ENCODE assay signal across 11 cellular contexts in the genomic region with DNA sequence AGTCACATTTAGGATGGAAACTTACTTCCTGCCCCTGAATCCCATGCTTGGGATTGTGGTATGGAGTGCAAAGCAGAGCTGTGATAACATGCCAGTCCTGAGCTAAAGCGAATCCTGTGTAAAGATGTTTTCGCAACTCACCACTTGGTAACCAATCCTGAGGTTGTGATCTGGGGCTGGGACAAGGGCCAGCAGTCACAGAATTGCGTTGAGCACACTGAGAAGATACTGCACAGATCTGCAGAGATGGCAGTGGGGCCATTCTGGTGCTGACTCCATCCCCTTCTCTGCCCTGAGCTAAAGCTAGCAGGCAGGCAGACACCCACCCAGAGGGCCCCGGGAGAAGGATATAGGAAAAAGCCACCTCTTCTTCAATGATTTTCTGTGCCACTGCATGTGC.
DNase-seq lines count a peak whose midpoint lies in the region; ATAC-seq, FAIRE-seq and TF ChIP-seq lines count a peak whose summit lies in the region.
"Had no signal": no experiment of that assay in that cellular context is flagged by ENCODE, and none has a peak within 500 bp of the region (broad histone marks: within the 10 kb centered on the region; RNA-seq: fewer than 3 reads in every experiment).

No MANE protein-coding gene starts in this region.

- TF ChIP-seq CTCF in astrocyte (IDR thresholded peaks at IDR 0.05; ENCODE audit: insufficient read depth, low read depth, low read length) (no peak), heart left ventricle (IDR thresholded peaks at IDR 0.05) (no peak), pancreas (IDR thresholded peaks at IDR 0.05) (no peak)

- no peak for TF ChIP-seq POLR2A in heart left ventricle (IDR thresholded peaks at IDR 0.05)

- H3K27me3 Mint-ChIP-seq in astrocyte (ENCODE audit: low read depth, unreplicated experiment), result no peaks in the 10 kb centered on the region
- H3K27me3 Mint-ChIP-seq: IgD-negative memory B cell had no signal

- H3K4me3 ChIP-seq in astrocyte (ENCODE audit: insufficient read depth, low read depth, low read length), result no peak overlapping the region
- no peak overlapping the region for H3K4me3 ChIP-seq in heart left ventricle
- no peak overlapping the region for H3K4me3 ChIP-seq in pancreas
- H3K4me3 ChIP-seq: BLaER1 had no signal

- FAIRE-seq in astrocyte (lab: Jason Lieb, UNC) (no peak), pancreas (lab: Jason Lieb, UNC) (no peak)

- peaks cover 9% of the 10 kb centered on the region for H4K20me1 ChIP-seq in astrocyte (ENCODE audit: insufficient read depth, low read length)

- no peak overlapping the region for H3K27ac Mint-ChIP-seq in astrocyte (ENCODE audit: unreplicated experiment)

- H3K9me3 ChIP-seq in astrocyte (ENCODE audit: insufficient read depth, low read depth, low read length) (no peaks in the 10 kb centered on the region), heart left ventricle (peaks cover 0 to 5% (median 0%) of the 10 kb centered on the region in 12 donors), pancreas (no peaks in the 10 kb centered on the region)

- DNase-seq in EH (ENCODE audit: low read depth), result peak; percentile 67
- DNase-seq in astrocyte (ENCODE audit: low read depth), result peak; percentile 16
- peak in 4 of 5 donors; percentile 38 to 59 (median 50) for DNase-seq in heart left ventricle
- no peak for DNase-seq in pancreas
- DNase-seq in stimulated activated CD8-positive, alpha-beta memory T cell treated with anti-CD3 and anti-CD28 coated beads, Interleukin-4, amount 100 ng/mL, for 48 hours, result no peak
- no peak for DNase-seq in SIG-M5 (lab: John Stamatoyannopoulos, UW)
- DNase-seq: NCI-H510A had no signal

- 8 to 29% (median 26%) methylated on average over 4 of the region's 4 CpGs for WGBS in heart left ventricle, 4 donors
- WGBS in pancreas, 2 donors, result 53 to 65% methylated on average over 4 of the region's 4 CpGs

- H3K9me3 Mint-ChIP-seq in astrocyte (ENCODE audit: unreplicated experiment), result no peaks in the 10 kb centered on the region

- H3K36me3 Mint-ChIP-seq in astrocyte (ENCODE audit: low read depth, unreplicated experiment), result peaks cover 14% of the 10 kb centered on the region

- H3K4me1 Mint-ChIP-seq in astrocyte (ENCODE audit: low read depth, unreplicated experiment), result peaks cover 17% of the 10 kb centered on the region

- H3K4me2 ChIP-seq in astrocyte (ENCODE audit: low read length), result no peak overlapping the region
- H3K4me2 ChIP-seq: BLaER1 had no signal

- no peak overlapping the region for H3K4me3 Mint-ChIP-seq in astrocyte (ENCODE audit: unreplicated experiment)
- H3K4me3 Mint-ChIP-seq: IgD-negative memory B cell had no signal

- H3K27ac ChIP-seq in astrocyte (ENCODE audit: low read depth, low read length) (no peak overlapping the region), heart left ventricle (peak overlapping the region in 11 of 12 donors; percentile 5 to 75 (median 38)), pancreas (no peak overlapping the region)
- H3K27ac ChIP-seq: BLaER1 had no signal

- no peaks in the 10 kb centered on the region for H3K79me2 ChIP-seq in astrocyte (ENCODE audit: insufficient read depth, low read length)

- no peak overlapping the region for H3K9ac ChIP-seq in astrocyte (ENCODE audit: low read length)
- H3K9ac ChIP-seq: BLaER1 had no signal

- ATAC-seq in heart left ventricle (peak; percentile 78 to 88 (median 81)), pancreas (peak in 3 of 4 donors; percentile 40 to 60 (median 43)), SK-N-SH treated with all-trans-retinoic acid at 6 μM for 48 hours (no peak), GM19324 (IDR thresholded peaks at IDR 0.05; ENCODE audit: low FRiP score, unreplicated experiment) (no peak)

- H3K4me1 ChIP-seq in astrocyte (ENCODE audit: insufficient read depth, low read length) (no peaks in the 10 kb centered on the region), heart left ventricle (peaks cover 0 to 62% (median 39%) of the 10 kb centered on the region in 12 donors), pancreas (peaks cover 13 to 33% (median 25%) of the 10 kb centered on the region in 3 donors)
- H3K4me1 ChIP-seq: BLaER1 had no signal

- no peak overlapping the region for H2AFZ ChIP-seq in astrocyte (ENCODE audit: low read depth, low read length)

- H3K27me3 ChIP-seq in astrocyte (ENCODE audit: insufficient read depth, low read length) (no peaks in the 10 kb centered on the region), heart left ventricle (no peaks in the 10 kb centered on the region), pancreas (no peaks in the 10 kb centered on the region)
- H3K27me3 ChIP-seq: BLaER1 had no signal

- peaks cover 4% of the 10 kb centered on the region for H3K36me3 ChIP-seq in astrocyte (ENCODE audit: insufficient read depth, low read length)
- H3K36me3 ChIP-seq in heart left ventricle, result peaks cover 0 to 34% (median 17%) of the 10 kb centered on the region in 9 donors
- H3K36me3 ChIP-seq in pancreas, result no peaks in the 10 kb centered on the region

- intact Hi-C loops in heart left ventricle (cut with DNase I) (loop anchor here in 6 of 10 donors (5.0 to 10.0 kb wide), 5 partner anchors 105 to 185 kb away; partner anchors contain the start of gene CHD6 (in 5 of the 6)), pancreas (cut with DNase I) (no loop called here)

TF ChIP-seq in SK-N-SH treated with all-trans-retinoic acid at 6 μM for 48 hours, 23 proteins besides CTCF, POLR2A, EP300 and RAD21:
- TF ChIP-seq CSDC2 (CRISPR knock-in tag; IDR thresholded peaks at IDR 0.05), result no peak
- no peak for TF ChIP-seq ZNF565 (CRISPR knock-in tag; conservative IDR thresholded peaks at IDR 0.05; ENCODE audit: low read depth)
- TF ChIP-seq ZFP3 (CRISPR knock-in tag; IDR thresholded peaks at IDR 0.05), result no peak
- no peak for TF ChIP-seq ARNTL (CRISPR knock-in tag; IDR thresholded peaks at IDR 0.05; ENCODE audit: borderline replicate concordance, low read depth)
- no peak for TF ChIP-seq GLIS3 (CRISPR knock-in tag; IDR thresholded peaks at IDR 0.05)
- TF ChIP-seq, protein P1, sequence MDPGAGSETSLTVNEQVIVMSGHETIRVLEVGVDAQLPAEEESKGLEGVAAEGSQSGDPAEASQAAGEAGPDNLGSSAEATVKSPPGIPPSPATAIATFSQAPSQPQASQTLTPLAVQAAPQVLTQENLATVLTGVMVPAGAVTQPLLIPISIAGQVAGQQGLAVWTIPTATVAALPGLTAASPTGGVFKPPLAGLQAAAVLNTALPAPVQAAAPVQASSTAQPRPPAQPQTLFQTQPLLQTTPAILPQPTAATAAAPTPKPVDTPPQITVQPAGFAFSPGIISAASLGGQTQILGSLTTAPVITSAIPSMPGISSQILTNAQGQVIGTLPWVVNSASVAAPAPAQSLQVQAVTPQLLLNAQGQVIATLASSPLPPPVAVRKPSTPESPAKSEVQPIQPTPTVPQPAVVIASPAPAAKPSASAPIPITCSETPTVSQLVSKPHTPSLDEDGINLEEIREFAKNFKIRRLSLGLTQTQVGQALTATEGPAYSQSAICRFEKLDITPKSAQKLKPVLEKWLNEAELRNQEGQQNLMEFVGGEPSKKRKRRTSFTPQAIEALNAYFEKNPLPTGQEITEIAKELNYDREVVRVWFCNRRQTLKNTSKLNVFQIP (CRISPR knock-in tag; IDR thresholded peaks at IDR 0.05; ENCODE audit: borderline replicate concordance, low read depth), result no peak
- TF ChIP-seq ZC3H10 (CRISPR knock-in tag; IDR thresholded peaks at IDR 0.05), result no peak
- no peak for TF ChIP-seq ZNF70 (CRISPR knock-in tag; IDR thresholded peaks at IDR 0.05)
- TF ChIP-seq SNAI2 (CRISPR knock-in tag; IDR thresholded peaks at IDR 0.05), result no peak
- no peak for TF ChIP-seq PPARA (CRISPR knock-in tag; IDR thresholded peaks at IDR 0.05; ENCODE audit: borderline replicate concordance)
- no peak for TF ChIP-seq OSR1 (CRISPR knock-in tag; IDR thresholded peaks at IDR 0.05)
TF ChIP-seq in SK-N-SH treated with all-trans-retinoic acid at 6 μM for 48 hours: peak in this region for 0.

Comparison
In these comparisons a context has a peak if more than half of its experiments do, and no peak if none do; other contexts are left out.
1. DNase-seq: peak in EH (single experiment), astrocyte (single experiment) and heart left ventricle (4 of 5); none in pancreas (0 of 6), stimulated activated CD8-positive, alpha-beta memory T cell treated with anti-CD3 and anti-CD28 coated beads, Interleukin-4, amount 100 ng/mL, for 48 hours (single experiment) and SIG-M5 (single experiment).
2. H3K27ac ChIP-seq: peak in heart left ventricle (11 of 12); none in astrocyte (single experiment) and pancreas (0 of 4).
3. ATAC-seq: peak in heart left ventricle (4 of 4) and pancreas (3 of 4); none in SK-N-SH treated with all-trans-retinoic acid at 6 μM for 48 hours (single experiment) and GM19324 (single experiment).
4. intact Hi-C loops: an anchor here in heart left ventricle (5.0 to 10.0 kb wide); none called in pancreas.